In the genomic region with DNA sequence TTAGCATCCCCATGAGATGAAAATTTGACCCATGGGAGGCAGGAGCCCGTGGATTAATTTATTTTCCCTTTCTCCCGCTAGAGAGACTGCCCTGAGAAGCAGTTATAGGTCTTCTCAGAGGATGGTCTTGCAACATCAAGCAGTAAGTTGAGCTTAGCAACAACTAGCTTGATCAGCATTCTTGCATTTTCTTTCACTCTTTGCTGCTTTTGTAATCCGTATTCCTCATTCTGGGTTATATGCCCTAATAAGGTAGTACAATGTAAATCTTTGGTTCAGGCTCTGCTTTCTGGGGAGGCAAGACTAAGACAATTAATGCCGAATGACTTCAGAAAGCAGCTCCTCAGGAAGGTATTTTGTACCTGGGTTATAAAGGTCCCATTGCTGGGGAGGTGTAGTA, we compare ENCODE assay signal across 19 cellular contexts.
"Had no signal": no experiment of that assay in that cellular context is flagged by ENCODE, and none has a peak within 500 bp of the region (broad histone marks: within the 10 kb centered on the region; RNA-seq: fewer than 3 reads in every experiment).

No MANE protein-coding gene starts in this region.

- H3K4me3 ChIP-seq: coronary artery, left ventricle myocardium inferior, prostate gland, spleen, thyroid gland had no signal

- DNase-seq: activated CD4-positive, alpha-beta T cell treated with anti-CD3 and anti-CD28 coated beads for 1 hour; activated CD4-positive, alpha-beta T cell treated with anti-CD3 and anti-CD28 coated beads, Interleukin-2, amount 50 U/mL, for 4 hours; activated CD8-positive, alpha-beta memory T cell treated with anti-CD3 and anti-CD28 coated beads for 24 hours; activated CD8-positive, alpha-beta memory T cell treated with anti-CD3 and anti-CD28 coated beads, Interleukin-2, amount 50 U/mL, for 4 hours; activated effector memory CD4-positive, alpha-beta T cell treated with Interleukin-2 at 50 U/mL for 16 hours; activated naive CD4-positive, alpha-beta T cell treated with anti-CD3 and anti-CD28 coated beads, Interleukin-2, amount 10 ng/mL, durations not matched to agents 7 days and 5 days; activated T-cell treated with anti-CD3 and anti-CD28 coated beads, Interleukin-2, amount 50 U/mL, for 48 hours; amygdala; foreskin keratinocyte; left ventricle myocardium inferior; natural killer cell; spleen; stimulated activated CD4-positive, alpha-beta T cell treated with anti-CD3 and anti-CD28 coated beads, Interleukin-4, amount 100 ng/mL, for 24 hours; substantia nigra; T-helper 1 cell; thyroid gland had no signal

- FAIRE-seq: bronchial epithelial cell had no signal
